In genomic region chr11:96241351-96241841, GRCh38 we compare ENCODE assay signal across 1 cellular context.
TF ChIP-seq lines count a peak whose summit lies in the region.

No MANE protein-coding gene starts in this region.

TF ChIP-seq in SK-N-SH, 30 proteins besides CTCF, POLR2A, EP300 and RAD21 (continued from another document):
- TF ChIP-seq PBX3 (IDR thresholded peaks at IDR 0.05) (no peak), USF2 (IDR thresholded peaks at IDR 0.05; ENCODE audit: borderline replicate concordance, low read depth, low read length) (no peak), REST (IDR thresholded peaks at IDR 0.05; ENCODE audit: low read depth, low read length) (no peak)
TF ChIP-seq in SK-N-SH: peak in this region for 0.
